Comparison of ENCODE assay signal across 21 cellular contexts in genomic region chr21:15036189-15036588, GRCh38. TPM values are rescaled to one million over a fixed set of nuclear protein-coding genes. Genes with fewer than 3 reads are reported as not detected.
A peak's percentile ranks its signal among the peaks of the same experiment; 100 is the strongest.
DNase-seq lines count a peak whose midpoint lies in the region; ATAC-seq and TF ChIP-seq lines count a peak whose summit lies in the region.
"Had no signal": no experiment of that assay in that cellular context is flagged by ENCODE, and none has a peak within 500 bp of the region (broad histone marks: within the 10 kb centered on the region; RNA-seq: fewer than 3 reads in every experiment).

No MANE protein-coding gene starts in this region.

- H3K27ac Mint-ChIP-seq in activated T-cell treated with anti-CD3 and anti-CD28 coated beads, Interleukin-2, amount 50 U/mL, for 24 hours: peak overlapping the region; percentile 68
- H3K27ac Mint-ChIP-seq in GM23338: peak overlapping the region; percentile 32; the same call in 1 of the 2 replicates
- H3K27ac Mint-ChIP-seq in stimulated activated effector memory CD8-positive, alpha-beta T cell treated with anti-CD3 and anti-CD28 coated beads, Interleukin-12 subunit alpha, Interleukin-12 subunit beta, amount 100 ng/mL, for 72 hours: peak overlapping the region; percentile 27
- H3K27ac Mint-ChIP-seq: H9 had no signal

- peaks cover 8% of the 10 kb centered on the region for H3K4me1 ChIP-seq in GM23338 (ENCODE audit: insufficient read depth)
- peaks cover 0 to 15% (median 0%) of the 10 kb centered on the region in 4 donors for H3K4me1 ChIP-seq in tibial artery

- H3K27me3 Mint-ChIP-seq in activated T-cell treated with anti-CD3 and anti-CD28 coated beads, Interleukin-2, amount 50 U/mL, for 24 hours: no peaks in the 10 kb centered on the region
- no peaks in the 10 kb centered on the region for H3K27me3 Mint-ChIP-seq in GM23338 (ENCODE audit: insufficient read depth, low read depth, poor library complexity)

- H3K79me2 ChIP-seq in GM23338 (replicated peaks; ENCODE audit: insufficient read depth): no peaks in the 10 kb centered on the region; the same call in 1 of the 2 replicates

- TF ChIP-seq CTCF in GM23338 (conservative IDR thresholded peaks at IDR 0.05; ENCODE audit: low read depth in 2 of 2) (no peak), tibial artery (IDR thresholded peaks at IDR 0.05) (no peak)

- H3K9me3 ChIP-seq in tibial artery: no peaks in the 10 kb centered on the region

- H3K36me3 Mint-ChIP-seq in activated T-cell treated with anti-CD3 and anti-CD28 coated beads, Interleukin-2, amount 50 U/mL, for 24 hours (ENCODE audit: low read depth): peaks cover 37% of the 10 kb centered on the region
- no peaks in the 10 kb centered on the region for H3K36me3 Mint-ChIP-seq in GM23338 (ENCODE audit: low read depth)
- no peaks in the 10 kb centered on the region for H3K36me3 Mint-ChIP-seq in stimulated activated effector memory CD8-positive, alpha-beta T cell treated with anti-CD3 and anti-CD28 coated beads, Interleukin-12 subunit alpha, Interleukin-12 subunit beta, amount 100 ng/mL, for 72 hours

- H2AFZ ChIP-seq in GM23338: no peak overlapping the region

- H3F3A ChIP-seq in GM23338 (replicated peaks; ENCODE audit: low read depth): no peaks in the 10 kb centered on the region

- no peak for ATAC-seq in GM23338
- peak; percentile 60 for ATAC-seq in stimulated activated effector memory CD8-positive, alpha-beta T cell treated with anti-CD3 and anti-CD28 coated beads, Interleukin-12 subunit alpha, Interleukin-12 subunit beta, amount 100 ng/mL, for 72 hours

- intact Hi-C loops in tibial artery (cut with DNase I; ENCODE audit: low total_unique reads) (no loop called here), posterior vena cava (cut with DNase I) (no loop called here)

- H3K27ac ChIP-seq in GM23338 (ENCODE audit: low read depth) (no peak overlapping the region), tibial artery (no peak overlapping the region)
- H3K27ac ChIP-seq: KMS-11, RWPE1, SK-N-MC had no signal

- H3K4me1 Mint-ChIP-seq in activated T-cell treated with anti-CD3 and anti-CD28 coated beads, Interleukin-2, amount 50 U/mL, for 24 hours (ENCODE audit: low read depth): peaks cover 47% of the 10 kb centered on the region
- peaks cover 6% of the 10 kb centered on the region; the same call in 2 of the 3 replicates for H3K4me1 Mint-ChIP-seq in GM23338
- peaks cover 12% of the 10 kb centered on the region for H3K4me1 Mint-ChIP-seq in stimulated activated effector memory CD8-positive, alpha-beta T cell treated with anti-CD3 and anti-CD28 coated beads, Interleukin-12 subunit alpha, Interleukin-12 subunit beta, amount 100 ng/mL, for 72 hours

- no peak overlapping the region for H3K4me3 ChIP-seq in GM23338
- no peak overlapping the region for H3K4me3 ChIP-seq in tibial artery
- H3K4me3 ChIP-seq: SK-N-MC had no signal

- H3K4me2 ChIP-seq in GM23338: no peak overlapping the region
- H3K4me2 ChIP-seq: KMS-11 had no signal

- H3K9me3 Mint-ChIP-seq in activated T-cell treated with anti-CD3 and anti-CD28 coated beads, Interleukin-2, amount 50 U/mL, for 24 hours: peaks cover 4% of the 10 kb centered on the region
- H3K9me3 Mint-ChIP-seq in GM23338: no peaks in the 10 kb centered on the region
- no peaks in the 10 kb centered on the region for H3K9me3 Mint-ChIP-seq in stimulated activated effector memory CD8-positive, alpha-beta T cell treated with anti-CD3 and anti-CD28 coated beads, Interleukin-12 subunit alpha, Interleukin-12 subunit beta, amount 100 ng/mL, for 72 hours
- H3K9me3 Mint-ChIP-seq: H9 had no signal

- no peaks in the 10 kb centered on the region for H4K20me1 ChIP-seq in GM23338 (replicated peaks; ENCODE audit: insufficient read depth)

- H3K27me3 ChIP-seq in GM23338 (ENCODE audit: insufficient read depth): no peaks in the 10 kb centered on the region
- H3K27me3 ChIP-seq in tibial artery: no peaks in the 10 kb centered on the region

- no peak for DNase-seq in activated T-cell treated with anti-CD3 and anti-CD28 coated beads, Interleukin-2, amount 50 U/mL, for 24 hours
- DNase-seq in activated T-cell treated with anti-CD3 and anti-CD28 coated beads for 4 hours: no peak
- no peak for DNase-seq in GM23338 (ENCODE audit: low spot score)
- DNase-seq in fibroblast of gingiva (ENCODE audit: low read depth): peak; percentile 12
- no peak for DNase-seq in stimulated activated effector memory CD8-positive, alpha-beta T cell treated with anti-CD3 and anti-CD28 coated beads, Interleukin-12 subunit alpha, Interleukin-12 subunit beta, amount 100 ng/mL, for 72 hours (ENCODE audit: low spot score in 2 of 2)
- DNase-seq in tibial artery: no peak
- DNase-seq in posterior vena cava (ENCODE audit: low spot score): no peak
- DNase-seq: AML-193; H9; IMR-90; NCI-H1105; NCI-H2029 treated with DMSO at 0.1 percent for 48 hours; NCI-H226; NCI-H510A treated with DMSO at 0.1 percent for 48 hours; NCI-H748 treated with DMSO at 0.1 percent for 48 hours; NK-92 treated with Interleukin-12 subunit alpha and Interleukin-12 subunit beta, amount 100 ng/mL, for 24 hours; SHP77 treated with DMSO at 0.1 percent for 48 hours had no signal

- no peak overlapping the region for H3K4me3 Mint-ChIP-seq in activated T-cell treated with anti-CD3 and anti-CD28 coated beads, Interleukin-2, amount 50 U/mL, for 24 hours
- no peak overlapping the region for H3K4me3 Mint-ChIP-seq in GM23338
- H3K4me3 Mint-ChIP-seq in stimulated activated effector memory CD8-positive, alpha-beta T cell treated with anti-CD3 and anti-CD28 coated beads, Interleukin-12 subunit alpha, Interleukin-12 subunit beta, amount 100 ng/mL, for 72 hours: peak overlapping the region; percentile 4
- H3K4me3 Mint-ChIP-seq: CD14-positive monocyte, H9 had no signal

- no peaks in the 10 kb centered on the region for H3K9me2 ChIP-seq in GM23338 (ENCODE audit: insufficient read depth)

- no peaks in the 10 kb centered on the region for H3K36me3 ChIP-seq in GM23338 (ENCODE audit: insufficient read depth)
- H3K36me3 ChIP-seq in tibial artery: no peaks in the 10 kb centered on the region

TF ChIP-seq in GM23338, 12 proteins besides CTCF, POLR2A, EP300 and RAD21 (continues in another document):
- no peak for TF ChIP-seq ZNF114 (CRISPR knock-in tag; IDR thresholded peaks at IDR 0.05)
- TF ChIP-seq REST (IDR thresholded peaks at IDR 0.05; ENCODE audit: unreplicated experiment): no peak
- TF ChIP-seq CREB1 (CRISPR knock-in tag; IDR thresholded peaks at IDR 0.05; ENCODE audit: low read depth): no peak

RNA-seq across cellular contexts. Expression of gene NRIP1, which starts 28.6 kb away (rescaled TPM):
- total RNA-seq in GM23338 (2014; rRNA removed; shearing (Covaris generic)): 8.9 and 9.0 TPM in 2 replicates
- polyA plus RNA-seq in GM23338 (2016; fragmentation: Nextera tagmentation; extraction: Ambion mirVana): 2.3 and 3.0 TPM in 2 replicates
- total RNA-seq in posterior vena cava: 10 to 100 TPM; 27.3 to 40.5 TPM
